Comparison of ENCODE assay signal across 12 cellular contexts in genomic region chr1:6386371-6386949, GRCh38. TPM values are rescaled to one million over a fixed set of nuclear protein-coding genes. Genes with fewer than 3 reads are reported as not detected.
DNase-seq lines count a peak whose midpoint lies in the region; ATAC-seq lines count a peak whose summit lies in the region.
"Had no signal": no experiment of that assay in that cellular context is flagged by ENCODE, and none has a peak within 500 bp of the region (broad histone marks: within the 10 kb centered on the region; RNA-seq: fewer than 3 reads in every experiment).

No MANE protein-coding gene starts in this region.

- peaks cover 28% of the 10 kb centered on the region for H3K9me3 ChIP-seq in BLaER1
- H3K9me3 ChIP-seq: tibial artery had no signal

- H3K9ac ChIP-seq in BLaER1 = no peak overlapping the region

- no peak overlapping the region for H3K4me3 ChIP-seq in BLaER1
- H3K4me3 ChIP-seq: tibial artery had no signal

- intact Hi-C loops in left colon (cut with DNase I, micrococcal nuclease) = no loop called here

- peak overlapping the region; percentile 30 for H3K4me2 ChIP-seq in BLaER1

- H3K27me3 ChIP-seq in BLaER1 = no peaks in the 10 kb centered on the region
- H3K27me3 ChIP-seq: tibial artery had no signal

- H4K20me1 ChIP-seq in BLaER1 = peaks cover 36% of the 10 kb centered on the region

- ATAC-seq in left colon = peak; percentile 31

- H3K36me3 ChIP-seq in BLaER1 = peaks cover 26% of the 10 kb centered on the region
- H3K36me3 ChIP-seq: tibial artery had no signal

- H3K27ac ChIP-seq in BLaER1 (no peak overlapping the region), caudate nucleus (ENCODE audit: low read depth, low read length) (peak overlapping the region; percentile 40)
- H3K27ac ChIP-seq: tibial artery had no signal

- peaks cover 21% of the 10 kb centered on the region for H3K4me1 ChIP-seq in BLaER1

- DNase-seq in LoVo (ENCODE audit: low spot score) = peak; percentile 52
- DNase-seq in caudate nucleus (lab: John Stamatoyannopoulos, UW) = peak in 2 of 61 donors; percentile 10 to 15
- DNase-seq in left colon = no peak
- no peak for DNase-seq in Kasumi-1 (lab: John Stamatoyannopoulos, UW)
- DNase-seq in activated CD4-positive, alpha-beta T cell treated with anti-CD3 and anti-CD28 coated beads, Interleukin-2, amount 50 U/mL, for 1 hour = no peak
- no peak for DNase-seq in MV-4-11 (lab: John Stamatoyannopoulos, UW)
- no peak for DNase-seq in activated effector memory CD4-positive, alpha-beta T cell treated with Interleukin-2 at 50 U/mL for 16 hours
- DNase-seq: activated naive CD4-positive, alpha-beta T cell; AML-193; OCI-M1; tibial artery had no signal

RNA-seq across cellular contexts. Expression of gene ACOT7, which starts 7.1 kb away (rescaled TPM):
- total RNA-seq in left colon = 10 to 100 TPM; 50.4 to 58.0 TPM

RNA-seq across cellular contexts. Expression of gene HES2, which starts 33.3 kb away (rescaled TPM):
- total RNA-seq in left colon = 10 to 100 TPM; 29.4 to 34.0 TPM

RNA-seq across cellular contexts. Expression of gene ESPN, which starts 38.1 kb away (rescaled TPM):
- total RNA-seq in left colon = 100 to 1,000 TPM; 100 to 152 TPM
